In genomic region chr16:31707743-31708335, GRCh38 we compare ENCODE assay signal across 16 cellular contexts.
"Had no signal": no experiment of that assay in that cellular context is flagged by ENCODE, and none has a peak within 500 bp of the region (broad histone marks: within the 10 kb centered on the region; RNA-seq: fewer than 3 reads in every experiment).

No MANE protein-coding gene starts in this region.

- H3K4me3 ChIP-seq: hepatocyte, left ventricle myocardium inferior, neural progenitor cell, transverse colon had no signal

- H3K27me3 Mint-ChIP-seq: activated B cell treated with CpG ODN at 0.5 μM for 24 hours; activated CD4-positive, alpha-beta memory T cell treated with anti-CD3 and anti-CD28 coated beads for 36 hours; brain had no signal

- H3K4me1 ChIP-seq: neural progenitor cell, parathyroid adenoma, transverse colon had no signal

- H3K27ac Mint-ChIP-seq: activated B cell treated with CpG ODN at 0.5 μM for 24 hours; activated CD4-positive, alpha-beta memory T cell treated with anti-CD3 and anti-CD28 coated beads for 36 hours; brain; dendritic cell treated with granulocyte-macrophage colony-stimulating factor and Interleukin-4, amounts not matched to agents 40 ng/mL and 50 ng/mL, for 4 days; neural progenitor cell had no signal

- ATAC-seq: SK-N-SH treated with all-trans-retinoic acid at 6 μM for 48 hours had no signal

- H3K4me3 Mint-ChIP-seq: activated B cell treated with CpG ODN at 0.5 μM for 24 hours; activated CD4-positive, alpha-beta memory T cell treated with anti-CD3 and anti-CD28 coated beads for 36 hours; brain; dendritic cell treated with granulocyte-macrophage colony-stimulating factor and Interleukin-4, amounts not matched to agents 40 ng/mL and 50 ng/mL, for 4 days; neural progenitor cell had no signal

- H3K9me3 ChIP-seq: left ventricle myocardium inferior, transverse colon had no signal

- H3K27me3 ChIP-seq: hepatocyte, neural progenitor cell, transverse colon had no signal

- H3K27ac ChIP-seq: hepatocyte, left ventricle myocardium inferior, neural progenitor cell, parathyroid adenoma, transverse colon had no signal

- H3K36me3 ChIP-seq: neural progenitor cell had no signal

- H3K9me3 Mint-ChIP-seq: activated B cell treated with CpG ODN at 0.5 μM for 24 hours; activated CD4-positive, alpha-beta memory T cell treated with anti-CD3 and anti-CD28 coated beads for 36 hours had no signal

- DNase-seq: activated B cell treated with CpG ODN at 0.5 μM for 24 hours; activated CD4-positive, alpha-beta memory T cell treated with anti-CD3 and anti-CD28 coated beads for 36 hours; activated naive CD4-positive, alpha-beta T cell treated with anti-CD3 and anti-CD28 coated beads, Interleukin-2, amount 50 U/mL, for 16 hours; amygdala; cerebellar nuclear complex; kidney; left ventricle myocardium inferior; retina; stimulated activated CD4-positive, alpha-beta T cell treated with anti-CD3 and anti-CD28 coated beads, Interleukin-4, amount 100 ng/mL, for 4 hours; transverse colon had no signal
